Comparison of ENCODE assay signal across 35 cellular contexts in genomic region chr20:55605594-55605993, GRCh38.
"Had no signal": no experiment of that assay in that cellular context is flagged by ENCODE, and none has a peak within 500 bp of the region (broad histone marks: within the 10 kb centered on the region; RNA-seq: fewer than 3 reads in every experiment).

No MANE protein-coding gene starts in this region.

- DNase-seq: Kasumi-1, MG63, MM.1S, MV-4-11, NCI-H1048, NCI-H1092, NCI-H1092 treated with DMSO at 0.1 percent for 48 hours, NCI-H1105, NCI-H1105 treated with DMSO at 0.1 percent for 48 hours, NCI-H1417, NCI-H1417 treated with DMSO at 0.1 percent for 48 hours, NCI-H1436, NCI-H1436 treated with DMSO at 0.1 percent for 48 hours, NCI-H146, NCI-H1694, NCI-H1694 treated with DMSO at 0.1 percent for 48 hours, NCI-H187, NCI-H187 treated with DMSO at 0.1 percent for 48 hours, NCI-H1930, NCI-H2029, NCI-H2029 treated with DMSO at 0.1 percent for 48 hours, NCI-H2081, NCI-H2081 treated with DMSO at 0.1 percent for 48 hours, NCI-H2107, NCI-H2171, NCI-H2171 treated with DMSO at 0.1 percent for 48 hours, NCI-H2227 treated with DMSO at 0.1 percent for 48 hours, NCI-H226, NCI-H345, NCI-H446, NCI-H446 treated with DMSO at 0.1 percent for 48 hours, NCI-H510A, NCI-H510A treated with DMSO at 0.1 percent for 48 hours, NCI-H524, NCI-H524 treated with DMSO at 0.1 percent for 48 hours had no signal

- H3K9me3 ChIP-seq: MG63 had no signal

- H3K4me3 ChIP-seq: MG63 had no signal

- H3K36me3 ChIP-seq: MG63 had no signal
